In the genomic region with DNA sequence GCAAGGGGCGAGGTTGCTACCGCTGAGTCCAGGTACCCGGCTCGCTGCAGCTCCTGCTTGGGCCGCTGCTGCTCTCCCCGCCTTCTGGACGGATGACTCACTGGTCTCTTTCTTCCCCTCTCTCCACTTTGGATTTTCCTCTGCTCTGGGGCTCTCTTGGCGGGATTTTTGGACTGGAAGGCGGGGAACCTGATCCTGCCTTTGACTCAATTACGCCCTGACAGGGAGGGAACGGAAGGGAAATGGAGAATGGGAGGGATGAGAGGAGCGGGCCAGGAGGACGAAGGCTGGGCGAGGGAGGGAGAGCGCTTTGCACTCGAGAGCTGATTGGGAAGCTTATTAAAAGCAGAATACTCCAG, we compare ENCODE assay signal across 8 cellular contexts. TPM values are rescaled to one million over a fixed set of nuclear protein-coding genes. Genes with fewer than 3 reads are reported as not detected.
A peak's percentile ranks its signal among the peaks of the same experiment; 100 is the strongest.
DNase-seq lines count a peak whose midpoint lies in the region; ATAC-seq, FAIRE-seq and TF ChIP-seq lines count a peak whose summit lies in the region.

A gene with protein sequence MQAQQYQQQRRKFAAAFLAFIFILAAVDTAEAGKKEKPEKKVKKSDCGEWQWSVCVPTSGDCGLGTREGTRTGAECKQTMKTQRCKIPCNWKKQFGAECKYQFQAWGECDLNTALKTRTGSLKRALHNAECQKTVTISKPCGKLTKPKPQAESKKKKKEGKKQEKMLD (minus strand): TSS at position 251 of the 359 bp plus-strand sequence. CDS start 88,760 bp downstream, outside the sequence.

- no peak within 1 kb of the TSS; the same call in 1 of the 2 replicates for H2BK15ac ChIP-seq in H1 (ENCODE audit: low read length)
- H2BK15ac ChIP-seq in mesendoderm (replicated peaks; ENCODE audit: low read depth) = no peak within 1 kb of the TSS

- peak within 1 kb of the TSS; percentile 94 for H2AFZ ChIP-seq in H1 (ENCODE audit: low read length)

- POLR2A ChIA-PET in H1 (lab: Charles Lee; ENCODE audit: partially characterized antibody) = interaction anchor here (1.0 kb wide), 1 partner anchor 57 kb away, joined by 3 read pairs; no protein-coding TSS in a partner anchor
- POLR2A ChIA-PET in naive thymus-derived CD4-positive, alpha-beta T cell (lab: Charles Lee) = no interaction called here

- FAIRE-seq in H1 (lab: Jason Lieb, UNC) (no peak), urothelium cell line (lab: Jason Lieb, UNC) (no peak)

- TF ChIP-seq RAD21 in H1 (IDR thresholded peaks at IDR 0.05 in 1 of 2, conservative IDR thresholded peaks at IDR 0.05 in 1 of 2; ENCODE audit: low read depth in 2 of 2, low read length in 2 of 2) = peak; percentile 1 to 8; a peak in 1 of 4 replicates

- peak; percentile 42 for DNase-seq in AG09319 (ENCODE audit: extremely low read depth, low read depth)
- DNase-seq in NCI-H2196 treated with DMSO at 0.1 percent for 48 hours (lab: John Stamatoyannopoulos, UW; ENCODE audit: unreplicated experiment) = peak; percentile 23
- peak; percentile 31 to 73 for DNase-seq in H1 (ENCODE audit: low read depth in 1 of 2, low spot score in 2 of 2)
- peak; percentile 90 for DNase-seq in mesendoderm
- peak; percentile 58 for DNase-seq in urothelium cell line (ENCODE audit: low spot score)
- no peak for DNase-seq in GOT3 (lab: John Stamatoyannopoulos, UW)
- DNase-seq in activated CD4-positive, CD25-positive, alpha-beta regulatory T cell treated with anti-CD3 and anti-CD28 coated beads, Interleukin-2, amount 50 U/mL, for 72 hours = no peak
- DNase-seq in naive thymus-derived CD4-positive, alpha-beta T cell = no peak

- H2BK12ac ChIP-seq in H1 (ENCODE audit: low read depth, low read length) = peak within 1 kb of the TSS; percentile 13

- no peaks in the 10 kb centered on the region; a peak in 1 of 7 replicates for H3K27me3 ChIP-seq in H1 (replicated peaks in 1 of 4; ENCODE audit: control insufficient read depth in 3 of 4, extremely low read depth in 1 of 4, insufficient read depth in 3 of 4, low read length in 3 of 4)
- H3K27me3 ChIP-seq in mesendoderm (ENCODE audit: insufficient read depth, low read length, poor library complexity) = no peaks in the 10 kb centered on the region
- H3K27me3 ChIP-seq in naive thymus-derived CD4-positive, alpha-beta T cell (ENCODE audit: control insufficient read depth in 2 of 2, insufficient read depth in 2 of 2, low read length in 2 of 2) = no peaks in the 10 kb centered on the region

- peak within 1 kb of the TSS; percentile 19 for H4K91ac ChIP-seq in H1 (replicated peaks; ENCODE audit: insufficient read length, low read length)

- H3K36me3 ChIP-seq in H1 (ENCODE audit: control insufficient read depth in 2 of 4, insufficient read depth in 4 of 4, low read length in 3 of 4) (0 out of 8 replicates have a peak, but pooled peaks cover 0 to 2% (median 0%) of the 10 kb centered on the region in 4 experiments), mesendoderm (ENCODE audit: control insufficient read depth, insufficient read depth, low read length) (no peaks in the 10 kb centered on the region)
- H3K36me3 ChIP-seq in naive thymus-derived CD4-positive, alpha-beta T cell (ENCODE audit: control insufficient read depth in 2 of 3, insufficient read depth in 3 of 3, low read length in 3 of 3) = no peaks in the 10 kb centered on the region

- H3K56ac ChIP-seq in H1 (replicated peaks; ENCODE audit: insufficient read length, low read depth, low read length) = no peak within 1 kb of the TSS
- peak within 1 kb of the TSS; percentile 87 for H3K56ac ChIP-seq in mesendoderm (ENCODE audit: low read length)

- no peak within 1 kb of the TSS for H3K4me3 Mint-ChIP-seq in naive thymus-derived CD4-positive, alpha-beta T cell

- 3% methylated on average over 14 of the region's 16 CpGs; no CpG with 5 or more reads in 1 of the 2 experiments for WGBS in H1 (ENCODE audit: extremely low coverage in 1 of 2, insufficient coverage in 1 of 2, insufficient read length in 1 of 2, insufficient replicate concordance in 2 of 2, low coverage in 1 of 2, low lambda C conversion rate in 2 of 2, missing lambda C conversion rate in 1 of 2), 2 experiments
- no CpG with 5 or more reads among the region's 16 CpGs for WGBS in mesendoderm (ENCODE audit: extremely low coverage, insufficient coverage, low lambda C conversion rate)

- ATAC-seq in naive thymus-derived CD4-positive, alpha-beta T cell = no peak

- H2AK5ac ChIP-seq in H1 (ENCODE audit: low read depth, low read length) (no peak within 1 kb of the TSS), mesendoderm (ENCODE audit: low read length) (no peak within 1 kb of the TSS)

- peaks cover 0 to 22% (median 1%) of the 10 kb centered on the region in 11 donors for H3K9me3 Mint-ChIP-seq in naive thymus-derived CD4-positive, alpha-beta T cell

- H3K27me3 Mint-ChIP-seq in naive thymus-derived CD4-positive, alpha-beta T cell = peaks cover 9 to 30% (median 15%) of the 10 kb centered on the region in 5 donors

- no peak for TF ChIP-seq CTCF in AG09319 (IDR thresholded peaks at IDR 0.05; ENCODE audit: low read depth, low read length)
- no peak for TF ChIP-seq CTCF in H1 (IDR thresholded peaks at IDR 0.05; ENCODE audit: control extremely low read depth in 1 of 3, insufficient read depth in 1 of 3, low read depth in 1 of 3, low read length in 3 of 3)

- H2BK20ac ChIP-seq in H1 (ENCODE audit: low read length) = 0 out of 2 replicates have a peak within 1 kb of the TSS, but pooled peaks have one; percentile 55

- peaks cover 9% of the 10 kb centered on the region for H3K23me2 ChIP-seq in H1 (ENCODE audit: low read depth, low read length)

- TF ChIP-seq EP300 in H1 (IDR thresholded peaks at IDR 0.05; ENCODE audit: borderline replicate concordance in 1 of 2, low read depth in 2 of 2, low read length in 2 of 2) = no peak

- H2BK120ac ChIP-seq in H1 (replicated peaks; ENCODE audit: low read depth, low read length) (peak within 1 kb of the TSS; percentile 33), mesendoderm (ENCODE audit: low read depth, low read length) (no peak within 1 kb of the TSS)

- CTCF ChIA-PET in H1 (lab: Charles Lee; ENCODE audit: partially characterized antibody) = interaction anchor here (0.8 to 3.6 kb wide), 6 partner anchors 14 to 174 kb away, joined by 3 to 11 read pairs (median 4); no protein-coding TSS in a partner anchor
- CTCF ChIA-PET in naive thymus-derived CD4-positive, alpha-beta T cell (lab: Charles Lee) = no interaction called here

- H3K79me1 ChIP-seq in H1 (ENCODE audit: low read depth, low read length) = 0 out of 2 replicates have a peak, but pooled peaks cover 2% of the 10 kb centered on the region
- H3K79me1 ChIP-seq in mesendoderm (ENCODE audit: low read length) = no peaks in the 10 kb centered on the region

- peak within 1 kb of the TSS; percentile 46 for H2BK5ac ChIP-seq in H1 (ENCODE audit: low read depth, low read length)
- no peak within 1 kb of the TSS for H2BK5ac ChIP-seq in mesendoderm (ENCODE audit: low read length)

- H3K18ac ChIP-seq in H1 (ENCODE audit: extremely low read depth, low read length) (peak within 1 kb of the TSS; percentile 91), mesendoderm (ENCODE audit: low read length) (no peak within 1 kb of the TSS)

- H4K20me1 ChIP-seq in H1 (replicated peaks in 1 of 2; ENCODE audit: control insufficient read depth in 1 of 2, insufficient read depth in 2 of 2, low read length in 2 of 2) = no peaks in the 10 kb centered on the region

- H3K4me2 ChIP-seq in H1 (ENCODE audit: insufficient read depth in 1 of 2, low read depth in 2 of 2, low read length in 2 of 2) = peak within 1 kb of the TSS; percentile 93 to 96
- H3K4me2 ChIP-seq in mesendoderm (ENCODE audit: low read length) = peak within 1 kb of the TSS; percentile 79

- H3K27ac ChIP-seq in H1 (ENCODE audit: low read depth, low read length) (peak within 1 kb of the TSS; percentile 46; the same call in 1 of the 2 replicates), mesendoderm (ENCODE audit: low read depth, low read length) (no peak within 1 kb of the TSS)
- no peak within 1 kb of the TSS for H3K27ac ChIP-seq in naive thymus-derived CD4-positive, alpha-beta T cell (ENCODE audit: low read depth, low read length)

- no peak within 1 kb of the TSS for H3K27ac Mint-ChIP-seq in naive thymus-derived CD4-positive, alpha-beta T cell

- H3K4me3 ChIP-seq in H1 (ENCODE audit: extremely low read depth in 1 of 4, insufficient read depth in 2 of 4, low read depth in 3 of 4, low read length in 4 of 4) = peak within 1 kb of the TSS; percentile 69 to 79 (median 72)
- H3K4me3 ChIP-seq in mesendoderm (ENCODE audit: low read length) = peak within 1 kb of the TSS; percentile 32
- H3K4me3 ChIP-seq in naive thymus-derived CD4-positive, alpha-beta T cell (ENCODE audit: low read length) = no peak within 1 kb of the TSS

- H3K79me2 ChIP-seq in H1 (ENCODE audit: control insufficient read depth in 1 of 2, insufficient read depth in 2 of 2, low read length in 2 of 2) (peaks cover 0 to 11% of the 10 kb centered on the region in 2 experiments; a peak in 1 of 4 replicates), mesendoderm (ENCODE audit: control insufficient read depth, insufficient read depth, low read length) (no peaks in the 10 kb centered on the region)

- peak in 1 of 2 experiments; percentile 79; a peak in 2 of 3 replicates for TF ChIP-seq POLR2A in H1 (IDR thresholded peaks at IDR 0.05; ENCODE audit: control extremely low read depth in 1 of 2, low read depth in 2 of 2, low read length in 2 of 2)

- no peaks in the 10 kb centered on the region for H3K36me3 Mint-ChIP-seq in naive thymus-derived CD4-positive, alpha-beta T cell

- H3K4ac ChIP-seq in H1 (replicated peaks; ENCODE audit: insufficient read length, low read depth, low read length) (peak within 1 kb of the TSS; percentile 47), mesendoderm (ENCODE audit: low read depth, low read length) (no peak within 1 kb of the TSS)

- H3K14ac ChIP-seq in H1 (ENCODE audit: insufficient read length) = no peak within 1 kb of the TSS

- intact Hi-C loops in naive thymus-derived CD4-positive, alpha-beta T cell (cut with micrococcal nuclease) = no loop called here

- H3K4me1 ChIP-seq in H1 (replicated peaks in 1 of 4; ENCODE audit: control insufficient read depth in 3 of 4, insufficient read depth in 4 of 4, low read length in 3 of 4) (peaks cover 0 to 8% (median 5%) of the 10 kb centered on the region in 4 experiments; a peak in 5 of 7 replicates), mesendoderm (ENCODE audit: control insufficient read depth, low read depth, low read length) (peaks cover 3% of the 10 kb centered on the region)
- no peaks in the 10 kb centered on the region for H3K4me1 ChIP-seq in naive thymus-derived CD4-positive, alpha-beta T cell (ENCODE audit: control insufficient read depth in 2 of 2, insufficient read depth in 2 of 2, low read length in 2 of 2)

- H3K9ac ChIP-seq in H1 (replicated peaks in 1 of 4; ENCODE audit: extremely low read depth in 1 of 4, low read depth in 3 of 4, low read length in 3 of 4) = peak within 1 kb of the TSS in 3 of 4 experiments; percentile 76 to 86 (median 81); a peak in 6 of 7 replicates
- peak within 1 kb of the TSS; percentile 72 for H3K9ac ChIP-seq in mesendoderm (ENCODE audit: low read length)

- H3K9me3 ChIP-seq in H1 (ENCODE audit: insufficient read depth in 2 of 2, low read depth in 1 of 2, low read length in 1 of 2) = no peaks in the 10 kb centered on the region
- no peaks in the 10 kb centered on the region for H3K9me3 ChIP-seq in naive thymus-derived CD4-positive, alpha-beta T cell (ENCODE audit: control insufficient read depth in 2 of 3, low read length in 3 of 3)

- H3K4me1 Mint-ChIP-seq in naive thymus-derived CD4-positive, alpha-beta T cell = peaks cover 0 to 2% (median 0%) of the 10 kb centered on the region in 7 donors

- H4K5ac ChIP-seq in H1 (ENCODE audit: insufficient read length, low read depth, low read length) (peak within 1 kb of the TSS; percentile 2), mesendoderm (ENCODE audit: low read length) (no peak within 1 kb of the TSS)

- H3K23ac ChIP-seq in H1 (ENCODE audit: insufficient read length) (no peak within 1 kb of the TSS), mesendoderm (ENCODE audit: low read length) (no peak within 1 kb of the TSS)

- H4K8ac ChIP-seq in H1 (ENCODE audit: extremely low read depth, insufficient read depth, low read length) = no peak within 1 kb of the TSS
- H4K8ac ChIP-seq in mesendoderm (ENCODE audit: low read depth, low read length) = no peak within 1 kb of the TSS

RNA-seq across cellular contexts. Expression of the gene that starts here (rescaled TPM):
- 27.8 and 28.6 TPM in 2 replicates for total RNA-seq in H1 (2021; fragmentation: NEBNext Ultra II Directional; extraction: Animal tissue kit (Norgen Biotek cat#: 25700))
- polyA plus RNA-seq in H1 (2011; rRNA removed) = 13.3 and 23.1 TPM in 2 replicates
- 39.0 TPM for polyA plus RNA-seq in H1 (2011; cell fraction: cytosol; rRNA removed)
- polyA plus RNA-seq in H1 (2011; cell fraction: nucleus; rRNA removed) = 18.0 TPM
- 38.8 to 45.7 TPM (median 39.4 TPM) in 4 replicates for polyA plus RNA-seq in H1 (2012, experiment 1 of 2)
- polyA plus RNA-seq in H1 (2012, experiment 2 of 2) = 8.6 TPM
- 76.2 TPM for polyA plus RNA-seq in H1 (2013, experiment 1 of 2)
- 91.4 TPM for polyA plus RNA-seq in H1 (2013, experiment 2 of 2)
- 11.2 and 15.1 TPM in 2 replicates for polyA minus RNA-seq in H1 (2011; rRNA and poly(A)+ RNA removed)
- polyA minus RNA-seq in H1 (2011; cell fraction: cytosol; rRNA and poly(A)+ RNA removed) = 13.0 TPM
- 12.9 TPM for polyA minus RNA-seq in H1 (2011; cell fraction: nucleus; rRNA and poly(A)+ RNA removed)
- polyA plus RNA-seq in mesendoderm (2013, experiment 1 of 2) = 31.8 TPM
- polyA plus RNA-seq in mesendoderm (2013, experiment 2 of 2) = 31.3 TPM
- not detected for total RNA-seq in naive thymus-derived CD4-positive, alpha-beta T cell
- polyA plus RNA-seq in naive thymus-derived CD4-positive, alpha-beta T cell = not detected

Comparison
In these comparisons a context has a peak if more than half of its experiments do, and no peak if none do; other contexts are left out.
1. RNA of the gene that starts here (total RNA-seq): 27.8 to 28.6 TPM in H1; not detected in naive thymus-derived CD4-positive, alpha-beta T cell; every median in the first group is over 10 times any median in the second.
2. RNA of the gene that starts here (polyA plus RNA-seq): 8.6 to 91.4 TPM in H1; not detected in naive thymus-derived CD4-positive, alpha-beta T cell; every median in the first group is over 4 times any median in the second.
3. DNase-seq: peak in AG09319 (single experiment), NCI-H2196 treated with DMSO at 0.1 percent for 48 hours (single experiment), H1 (2 of 2), mesendoderm (single experiment) and urothelium cell line (single experiment); none in GOT3 (single experiment), activated CD4-positive, CD25-positive, alpha-beta regulatory T cell treated with anti-CD3 and anti-CD28 coated beads, Interleukin-2, amount 50 U/mL, for 72 hours (single experiment) and naive thymus-derived CD4-positive, alpha-beta T cell (0 of 9).